ENCODE assay signal across 1 cellular context in genomic region chr7:119984247-119984646, GRCh38.
A peak's percentile ranks its signal among the peaks of the same experiment; 100 is the strongest.
TF ChIP-seq lines count a peak whose summit lies in the region.

No MANE protein-coding gene starts in this region.

TF ChIP-seq in K562, 482 proteins besides CTCF, POLR2A, EP300 and RAD21 (continued from another document):
- TF ChIP-seq ZBTB26 (CRISPR knock-in tag; IDR thresholded peaks at IDR 0.05) (0 out of 2 replicates have a peak, but pooled peaks have one; percentile 22), ZBTB5 (IDR thresholded peaks at IDR 0.05) (no peak), CEBPG (CRISPR knock-in tag; IDR thresholded peaks at IDR 0.05) (no peak), CEBPG (tag; conservative IDR thresholded peaks at IDR 0.05 in 1 of 2, IDR thresholded peaks at IDR 0.05 in 1 of 2) (peak; percentile 35 to 80; a peak in 3 of 4 replicates), PRMT5 (CRISPR knock-in tag; IDR thresholded peaks at IDR 0.05) (no peak), ZFPM2 (CRISPR knock-in tag; IDR thresholded peaks at IDR 0.05) (no peak), BHLHE40 (IDR thresholded peaks at IDR 0.05; ENCODE audit: low read length) (no peak), ZKSCAN1 (IDR thresholded peaks at IDR 0.05; ENCODE audit: low read depth, low read length) (no peak), ZNF696 (CRISPR knock-in tag; conservative IDR thresholded peaks at IDR 0.05) (no peak), MAX (CRISPR knock-in tag; IDR thresholded peaks at IDR 0.05) (no peak), SAP30 (IDR thresholded peaks at IDR 0.05; ENCODE audit: borderline replicate concordance, insufficient read depth, low read depth, low read length, poor library complexity, severe bottlenecking) (no peak), SMARCC2 (IDR thresholded peaks at IDR 0.05; ENCODE audit: low read depth) (no peak), RFX7 (CRISPR knock-in tag; IDR thresholded peaks at IDR 0.05) (no peak), ZSCAN32 (CRISPR knock-in tag; IDR thresholded peaks at IDR 0.05) (0 out of 2 replicates have a peak, but pooled peaks have one; percentile 40), MYNN (IDR thresholded peaks at IDR 0.05) (no peak), MYNN (CRISPR knock-in tag; IDR thresholded peaks at IDR 0.05) (no peak), IFI16 (CRISPR knock-in tag; IDR thresholded peaks at IDR 0.05) (no peak), ETV1 (tag; conservative IDR thresholded peaks at IDR 0.05; ENCODE audit: low read depth) (no peak), LARP7 (IDR thresholded peaks at IDR 0.05) (no peak), ZNF354B (CRISPR knock-in tag; IDR thresholded peaks at IDR 0.05) (no peak), NR2F6 (CRISPR knock-in tag; IDR thresholded peaks at IDR 0.05) (no peak), DEAF1 (CRISPR knock-in tag; IDR thresholded peaks at IDR 0.05) (no peak), POLR3G (IDR thresholded peaks at IDR 0.05; ENCODE audit: extremely low read depth, insufficient read length, insufficient replicate concordance) (no peak), WHSC1 (IDR thresholded peaks at IDR 0.05; ENCODE audit: low read length) (no peak), OTX1 (CRISPR knock-in tag; IDR thresholded peaks at IDR 0.05) (peak; percentile 75; the same call in 1 of the 2 replicates), CBFB (CRISPR knock-in tag; IDR thresholded peaks at IDR 0.05) (no peak), GABPA (tag; conservative IDR thresholded peaks at IDR 0.05; ENCODE audit: low read depth) (no peak), SAFB (IDR thresholded peaks at IDR 0.05; ENCODE audit: borderline replicate concordance, low read depth, low read length) (no peak), NCOA2 (IDR thresholded peaks at IDR 0.05; ENCODE audit: partially characterized antibody in 2 of 2) (no peak), ZEB2 (IDR thresholded peaks at IDR 0.05) (no peak), CBX8 (IDR thresholded peaks at IDR 0.05; ENCODE audit: borderline replicate concordance, extremely low read depth, low read depth, low read length, poor library complexity, severe bottlenecking) (no peak), CSDE1 (IDR thresholded peaks at IDR 0.05) (no peak), RFX5 (IDR thresholded peaks at IDR 0.05; ENCODE audit: low read depth, low read length) (no peak), CBFA2T2 (conservative IDR thresholded peaks at IDR 0.05) (no peak), ZNF551 (CRISPR knock-in tag; IDR thresholded peaks at IDR 0.05) (no peak), ZNF12 (CRISPR knock-in tag; IDR thresholded peaks at IDR 0.05) (no peak), GTF2A2 (tag; IDR thresholded peaks at IDR 0.05) (no peak), STAT6 (CRISPR knock-in tag; IDR thresholded peaks at IDR 0.05) (no peak), ZNF217 (CRISPR knock-in tag; IDR thresholded peaks at IDR 0.05) (no peak)
- TF ChIP-seq, protein P1, sequence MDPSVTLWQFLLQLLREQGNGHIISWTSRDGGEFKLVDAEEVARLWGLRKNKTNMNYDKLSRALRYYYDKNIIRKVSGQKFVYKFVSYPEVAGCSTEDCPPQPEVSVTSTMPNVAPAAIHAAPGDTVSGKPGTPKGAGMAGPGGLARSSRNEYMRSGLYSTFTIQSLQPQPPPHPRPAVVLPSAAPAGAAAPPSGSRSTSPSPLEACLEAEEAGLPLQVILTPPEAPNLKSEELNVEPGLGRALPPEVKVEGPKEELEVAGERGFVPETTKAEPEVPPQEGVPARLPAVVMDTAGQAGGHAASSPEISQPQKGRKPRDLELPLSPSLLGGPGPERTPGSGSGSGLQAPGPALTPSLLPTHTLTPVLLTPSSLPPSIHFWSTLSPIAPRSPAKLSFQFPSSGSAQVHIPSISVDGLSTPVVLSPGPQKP (CRISPR knock-in tag; IDR thresholded peaks at IDR 0.05): no peak
- TF ChIP-seq, protein P2, sequence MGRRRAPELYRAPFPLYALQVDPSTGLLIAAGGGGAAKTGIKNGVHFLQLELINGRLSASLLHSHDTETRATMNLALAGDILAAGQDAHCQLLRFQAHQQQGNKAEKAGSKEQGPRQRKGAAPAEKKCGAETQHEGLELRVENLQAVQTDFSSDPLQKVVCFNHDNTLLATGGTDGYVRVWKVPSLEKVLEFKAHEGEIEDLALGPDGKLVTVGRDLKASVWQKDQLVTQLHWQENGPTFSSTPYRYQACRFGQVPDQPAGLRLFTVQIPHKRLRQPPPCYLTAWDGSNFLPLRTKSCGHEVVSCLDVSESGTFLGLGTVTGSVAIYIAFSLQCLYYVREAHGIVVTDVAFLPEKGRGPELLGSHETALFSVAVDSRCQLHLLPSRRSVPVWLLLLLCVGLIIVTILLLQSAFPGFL (CRISPR knock-in tag; IDR thresholded peaks at IDR 0.05): no peak
- TF ChIP-seq, protein P3, sequence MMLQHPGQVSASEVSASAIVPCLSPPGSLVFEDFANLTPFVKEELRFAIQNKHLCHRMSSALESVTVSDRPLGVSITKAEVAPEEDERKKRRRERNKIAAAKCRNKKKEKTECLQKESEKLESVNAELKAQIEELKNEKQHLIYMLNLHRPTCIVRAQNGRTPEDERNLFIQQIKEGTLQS (IDR thresholded peaks at IDR 0.05): peak; percentile 40; the same call in 1 of the 2 replicates
- TF ChIP-seq, protein P3 (CRISPR knock-in tag; conservative IDR thresholded peaks at IDR 0.05): no peak
- TF ChIP-seq, protein P4, sequence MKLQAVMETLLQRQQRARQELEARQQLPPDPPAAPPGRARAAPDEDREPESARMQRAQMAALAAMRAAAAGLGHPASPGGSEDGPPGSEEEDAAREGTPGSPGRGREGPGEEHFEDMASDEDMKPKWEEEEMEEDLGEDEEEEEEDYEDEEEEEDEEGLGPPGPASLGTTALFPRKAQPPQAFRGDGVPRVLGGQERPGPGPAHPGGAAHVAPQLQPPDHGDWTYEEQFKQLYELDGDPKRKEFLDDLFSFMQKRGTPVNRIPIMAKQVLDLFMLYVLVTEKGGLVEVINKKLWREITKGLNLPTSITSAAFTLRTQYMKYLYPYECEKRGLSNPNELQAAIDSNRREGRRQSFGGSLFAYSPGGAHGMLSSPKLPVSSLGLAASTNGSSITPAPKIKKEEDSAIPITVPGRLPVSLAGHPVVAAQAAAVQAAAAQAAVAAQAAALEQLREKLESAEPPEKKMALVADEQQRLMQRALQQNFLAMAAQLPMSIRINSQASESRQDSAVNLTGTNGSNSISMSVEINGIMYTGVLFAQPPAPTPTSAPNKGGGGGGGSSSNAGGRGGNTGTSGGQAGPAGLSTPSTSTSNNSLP (IDR thresholded peaks at IDR 0.05; ENCODE audit: borderline replicate concordance, low read depth, low read length): no peak
- TF ChIP-seq, protein P5, sequence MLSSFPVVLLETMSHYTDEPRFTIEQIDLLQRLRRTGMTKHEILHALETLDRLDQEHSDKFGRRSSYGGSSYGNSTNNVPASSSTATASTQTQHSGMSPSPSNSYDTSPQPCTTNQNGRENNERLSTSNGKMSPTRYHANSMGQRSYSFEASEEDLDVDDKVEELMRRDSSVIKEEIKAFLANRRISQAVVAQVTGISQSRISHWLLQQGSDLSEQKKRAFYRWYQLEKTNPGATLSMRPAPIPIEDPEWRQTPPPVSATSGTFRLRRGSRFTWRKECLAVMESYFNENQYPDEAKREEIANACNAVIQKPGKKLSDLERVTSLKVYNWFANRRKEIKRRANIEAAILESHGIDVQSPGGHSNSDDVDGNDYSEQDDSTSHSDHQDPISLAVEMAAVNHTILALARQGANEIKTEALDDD (IDR thresholded peaks at IDR 0.05): no peak
